In the genomic region with DNA sequence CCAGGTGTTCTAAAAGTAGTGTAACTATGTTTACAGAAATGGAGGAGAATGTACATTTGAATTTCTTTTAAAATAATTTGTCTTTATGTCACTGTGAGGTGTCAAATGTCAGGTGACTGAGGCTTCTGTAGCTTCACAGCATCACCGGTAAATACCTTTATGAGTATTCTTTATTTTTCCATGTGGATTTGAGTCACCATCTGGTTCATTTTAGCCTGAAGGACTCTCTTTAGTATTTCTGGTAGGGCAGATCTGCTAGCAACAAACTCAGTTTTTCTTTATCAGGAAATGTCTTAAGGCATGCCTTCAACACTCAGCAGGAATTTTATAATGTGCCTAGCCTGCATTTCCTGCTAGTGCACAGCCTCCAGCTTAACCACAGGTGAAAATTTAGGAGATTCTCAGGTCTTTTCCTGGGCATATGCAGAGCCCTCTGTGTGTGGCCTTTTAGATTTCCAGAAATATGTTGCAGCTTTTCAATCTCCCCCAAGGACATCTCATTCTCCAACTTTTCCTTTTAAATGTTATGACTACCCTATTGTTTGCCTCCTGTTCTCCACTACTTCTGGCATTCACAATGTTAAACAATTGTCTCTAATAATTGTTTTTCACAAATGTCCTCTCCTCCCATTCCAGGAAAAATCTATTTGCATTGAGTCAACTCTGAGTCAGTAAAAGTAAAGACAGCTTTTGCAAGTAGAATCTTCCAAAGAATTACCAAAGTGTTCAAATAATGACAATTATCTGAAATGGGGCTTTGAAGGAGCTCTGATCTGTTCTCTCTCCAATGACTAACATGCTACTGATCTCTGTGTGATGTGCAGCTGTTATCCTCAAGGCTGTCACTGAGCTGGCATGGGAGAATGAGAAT, we compare ENCODE assay signal across 30 cellular contexts.
A peak's percentile ranks its signal among the peaks of the same experiment; 100 is the strongest.
DNase-seq lines count a peak whose midpoint lies in the region; ATAC-seq lines count a peak whose summit lies in the region.
"Had no signal": no experiment of that assay in that cellular context is flagged by ENCODE, and none has a peak within 500 bp of the region (broad histone marks: within the 10 kb centered on the region; RNA-seq: fewer than 3 reads in every experiment).

No MANE protein-coding gene starts in this region.

- H3K27ac ChIP-seq in caudate nucleus (ENCODE audit: low read depth, low read length) (peak overlapping the region; percentile 88), layer of hippocampus (ENCODE audit: low read depth, low read length) (peak overlapping the region; percentile 80)
- H3K27ac ChIP-seq: 22Rv1, coronary artery, heart left ventricle, psoas muscle, upper lobe of left lung had no signal

- peak; percentile 17 for DNase-seq in NCI-H146 (lab: John Stamatoyannopoulos, UW)
- DNase-seq in NCI-H146 treated with DMSO at 0.1 percent for 48 hours (lab: John Stamatoyannopoulos, UW; ENCODE audit: unreplicated experiment): no peak
- no peak for DNase-seq in caudate nucleus (lab: John Stamatoyannopoulos, UW)
- peak; percentile 67 for DNase-seq in superior temporal gyrus (ENCODE audit: extremely low spot score)
- no peak for DNase-seq in activated CD4-positive, alpha-beta T cell treated with anti-CD3 and anti-CD28 coated beads, Interleukin-2, amount 50 U/mL, for 4 hours
- no peak for DNase-seq in activated CD4-positive, CD25-positive, alpha-beta regulatory T cell (lab: John Stamatoyannopoulos, UW)
- DNase-seq: activated naive CD4-positive, alpha-beta T cell treated with anti-CD3 and anti-CD28 coated beads, Interleukin-2, amount 50 U/mL, for 16 hours; amniotic stem cell; COR-L47; effector memory CD4-positive, alpha-beta T cell; erythroblast; heart left ventricle; IMR-90; kidney; mucosa of descending colon; NCI-H1048; NCI-H187; NCI-H510A treated with DMSO at 0.1 percent for 48 hours; occipital lobe; psoas muscle; RPMI8226; T-cell; upper lobe of left lung had no signal

- no peak for ATAC-seq in HG03460 (IDR thresholded peaks at IDR 0.05; ENCODE audit: unreplicated experiment)
- ATAC-seq: HCT116; heart left ventricle; mucosa of descending colon; natural killer cell treated with Interleukin-12 subunit alpha and Interleukin-12 subunit beta and Interleukin-15 and Interleukin-18, amount 100 ng/mL, for 72 hours; psoas muscle; stimulated activated effector memory CD8-positive, alpha-beta T cell treated with anti-CD3 and anti-CD28 coated beads, Interleukin-12 subunit alpha, Interleukin-12 subunit beta, amount 100 ng/mL, for 72 hours; T-cell had no signal

- H3K27me3 ChIP-seq in layer of hippocampus (ENCODE audit: control insufficient read depth, insufficient read depth, low read length): no peaks in the 10 kb centered on the region
- H3K27me3 ChIP-seq: heart left ventricle, upper lobe of left lung had no signal

Comparison
In these comparisons a context has a peak if more than half of its experiments do, and no peak if none do; other contexts are left out.
1. DNase-seq: peak in NCI-H146 (single experiment) and superior temporal gyrus (single experiment); none in NCI-H146 treated with DMSO at 0.1 percent for 48 hours (single experiment), caudate nucleus (0 of 61), activated CD4-positive, alpha-beta T cell treated with anti-CD3 and anti-CD28 coated beads, Interleukin-2, amount 50 U/mL, for 4 hours (0 of 2) and activated CD4-positive, CD25-positive, alpha-beta regulatory T cell (0 of 4).